1 cellular context compared by ENCODE assay signal in the genomic region with DNA sequence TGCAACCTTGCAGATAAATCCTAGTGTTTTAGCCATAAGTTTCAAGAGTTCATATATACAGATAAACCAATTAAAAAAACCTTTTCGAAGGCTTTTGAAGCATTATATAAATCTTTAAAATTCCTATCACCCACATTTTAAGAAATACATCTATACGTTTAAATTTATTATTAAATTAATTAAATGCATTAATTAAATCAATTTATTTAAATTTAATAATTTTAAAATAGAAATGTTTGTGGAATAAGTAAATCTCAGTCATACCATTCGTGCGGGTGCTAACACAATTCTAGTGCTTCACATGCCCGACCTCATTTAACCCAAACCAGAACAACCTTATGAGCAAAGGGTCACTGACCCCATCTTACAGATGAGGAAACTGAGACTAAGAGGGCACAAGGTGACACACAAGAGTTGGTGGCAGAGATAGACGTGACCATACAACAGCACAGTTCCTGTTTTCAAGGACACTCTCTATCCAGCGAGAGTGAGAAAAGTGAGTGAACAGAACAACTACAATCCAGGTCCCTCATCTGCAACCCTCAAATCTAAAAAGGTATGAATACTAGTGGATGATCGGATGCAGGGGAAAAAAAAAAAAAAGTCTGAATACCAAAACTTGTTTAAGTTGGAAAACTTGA.
TF ChIP-seq lines count a peak whose summit lies in the region.

No MANE protein-coding gene starts in this region.

TF ChIP-seq in HepG2, 621 proteins besides CTCF, POLR2A, EP300 and RAD21:
- TF ChIP-seq, protein P1, sequence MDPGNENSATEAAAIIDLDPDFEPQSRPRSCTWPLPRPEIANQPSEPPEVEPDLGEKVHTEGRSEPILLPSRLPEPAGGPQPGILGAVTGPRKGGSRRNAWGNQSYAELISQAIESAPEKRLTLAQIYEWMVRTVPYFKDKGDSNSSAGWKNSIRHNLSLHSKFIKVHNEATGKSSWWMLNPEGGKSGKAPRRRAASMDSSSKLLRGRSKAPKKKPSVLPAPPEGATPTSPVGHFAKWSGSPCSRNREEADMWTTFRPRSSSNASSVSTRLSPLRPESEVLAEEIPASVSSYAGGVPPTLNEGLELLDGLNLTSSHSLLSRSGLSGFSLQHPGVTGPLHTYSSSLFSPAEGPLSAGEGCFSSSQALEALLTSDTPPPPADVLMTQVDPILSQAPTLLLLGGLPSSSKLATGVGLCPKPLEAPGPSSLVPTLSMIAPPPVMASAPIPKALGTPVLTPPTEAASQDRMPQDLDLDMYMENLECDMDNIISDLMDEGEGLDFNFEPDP (CRISPR knock-in tag; conservative IDR thresholded peaks at IDR 0.05) = 0 out of 2 replicates have a peak, but pooled peaks have one; percentile 74
- peak; percentile 23; the same call in 1 of the 2 replicates for TF ChIP-seq BCL6 (CRISPR knock-in tag; IDR thresholded peaks at IDR 0.05)
- TF ChIP-seq KDM1A (CRISPR knock-in tag; IDR thresholded peaks at IDR 0.05) = peak; percentile 98
- 0 out of 2 replicates have a peak, but pooled peaks have one; percentile 34 for TF ChIP-seq ESRRA (CRISPR knock-in tag; IDR thresholded peaks at IDR 0.05; ENCODE audit: low read depth)
- no peak for TF ChIP-seq NONO (IDR thresholded peaks at IDR 0.05)
- TF ChIP-seq NONO (CRISPR knock-in tag; conservative IDR thresholded peaks at IDR 0.05) = no peak
- no peak for TF ChIP-seq SYNCRIP (IDR thresholded peaks at IDR 0.05; ENCODE audit: insufficient read depth, low read depth, low read length)
- TF ChIP-seq ZNF891 (CRISPR knock-in tag; IDR thresholded peaks at IDR 0.05) = no peak
- peak; percentile 66; the same call in 1 of the 2 replicates for TF ChIP-seq HDAC2 (CRISPR knock-in tag; IDR thresholded peaks at IDR 0.05)
- TF ChIP-seq, protein P2, sequence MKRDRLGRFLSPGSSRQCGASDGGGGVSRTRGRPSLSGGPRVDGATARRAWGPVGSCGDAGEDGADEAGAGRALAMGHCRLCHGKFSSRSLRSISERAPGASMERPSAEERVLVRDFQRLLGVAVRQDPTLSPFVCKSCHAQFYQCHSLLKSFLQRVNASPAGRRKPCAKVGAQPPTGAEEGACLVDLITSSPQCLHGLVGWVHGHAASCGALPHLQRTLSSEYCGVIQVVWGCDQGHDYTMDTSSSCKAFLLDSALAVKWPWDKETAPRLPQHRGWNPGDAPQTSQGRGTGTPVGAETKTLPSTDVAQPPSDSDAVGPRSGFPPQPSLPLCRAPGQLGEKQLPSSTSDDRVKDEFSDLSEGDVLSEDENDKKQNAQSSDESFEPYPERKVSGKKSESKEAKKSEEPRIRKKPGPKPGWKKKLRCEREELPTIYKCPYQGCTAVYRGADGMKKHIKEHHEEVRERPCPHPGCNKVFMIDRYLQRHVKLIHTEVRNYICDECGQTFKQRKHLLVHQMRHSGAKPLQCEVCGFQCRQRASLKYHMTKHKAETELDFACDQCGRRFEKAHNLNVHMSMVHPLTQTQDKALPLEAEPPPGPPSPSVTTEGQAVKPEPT (CRISPR knock-in tag; IDR thresholded peaks at IDR 0.05; ENCODE audit: low read depth) = no peak
- peak; percentile 42 to 45; a peak in 2 of 4 replicates for TF ChIP-seq NR2F1 (CRISPR knock-in tag; IDR thresholded peaks at IDR 0.05)
- TF ChIP-seq TEAD3 (CRISPR knock-in tag; optimal IDR thresholded peaks at IDR 0.05; ENCODE audit: borderline replicate concordance) = peak; percentile 8
- TF ChIP-seq, protein P3, sequence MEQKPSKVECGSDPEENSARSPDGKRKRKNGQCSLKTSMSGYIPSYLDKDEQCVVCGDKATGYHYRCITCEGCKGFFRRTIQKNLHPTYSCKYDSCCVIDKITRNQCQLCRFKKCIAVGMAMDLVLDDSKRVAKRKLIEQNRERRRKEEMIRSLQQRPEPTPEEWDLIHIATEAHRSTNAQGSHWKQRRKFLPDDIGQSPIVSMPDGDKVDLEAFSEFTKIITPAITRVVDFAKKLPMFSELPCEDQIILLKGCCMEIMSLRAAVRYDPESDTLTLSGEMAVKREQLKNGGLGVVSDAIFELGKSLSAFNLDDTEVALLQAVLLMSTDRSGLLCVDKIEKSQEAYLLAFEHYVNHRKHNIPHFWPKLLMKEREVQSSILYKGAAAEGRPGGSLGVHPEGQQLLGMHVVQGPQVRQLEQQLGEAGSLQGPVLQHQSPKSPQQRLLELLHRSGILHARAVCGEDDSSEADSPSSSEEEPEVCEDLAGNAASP (CRISPR knock-in tag; IDR thresholded peaks at IDR 0.05; ENCODE audit: borderline replicate concordance) = peak; percentile 58; the same call in 1 of the 2 replicates
- peak; percentile 35 for TF ChIP-seq RARA (CRISPR knock-in tag; IDR thresholded peaks at IDR 0.05)
- peak; percentile 99 for TF ChIP-seq ZMYM3 (CRISPR knock-in tag; IDR thresholded peaks at IDR 0.05)
- TF ChIP-seq ZNF629 (CRISPR knock-in tag; conservative IDR thresholded peaks at IDR 0.05) = peak; percentile 99
- no peak for TF ChIP-seq LCORL (IDR thresholded peaks at IDR 0.05)
- 0 out of 2 replicates have a peak, but pooled peaks have one; percentile 25 for TF ChIP-seq LCORL (CRISPR knock-in tag; IDR thresholded peaks at IDR 0.05)
- TF ChIP-seq NR2F6 (IDR thresholded peaks at IDR 0.05) = peak; percentile 77
- peak; percentile 77; the same call in 1 of the 2 replicates for TF ChIP-seq NR2F6 (CRISPR knock-in tag; IDR thresholded peaks at IDR 0.05)
- peak; percentile 95 for TF ChIP-seq ADNP (CRISPR knock-in tag; IDR thresholded peaks at IDR 0.05)
- 0 out of 2 replicates have a peak, but pooled peaks have one; percentile 5 for TF ChIP-seq DPF2 (CRISPR knock-in tag; IDR thresholded peaks at IDR 0.05; ENCODE audit: borderline replicate concordance, low read depth)
- peak; percentile 88; the same call in 1 of the 2 replicates for TF ChIP-seq RCOR2 (CRISPR knock-in tag; IDR thresholded peaks at IDR 0.05)
